ENCODE assay signal across 8 cellular contexts in genomic region chr6:3848925-3849605, GRCh38. TPM values are rescaled to one million over a fixed set of nuclear protein-coding genes. Genes with fewer than 3 reads are reported as not detected.
A peak's percentile ranks its signal among the peaks of the same experiment; 100 is the strongest.
DNase-seq lines count a peak whose midpoint lies in the region; ATAC-seq and TF ChIP-seq lines count a peak whose summit lies in the region.

A gene with protein sequence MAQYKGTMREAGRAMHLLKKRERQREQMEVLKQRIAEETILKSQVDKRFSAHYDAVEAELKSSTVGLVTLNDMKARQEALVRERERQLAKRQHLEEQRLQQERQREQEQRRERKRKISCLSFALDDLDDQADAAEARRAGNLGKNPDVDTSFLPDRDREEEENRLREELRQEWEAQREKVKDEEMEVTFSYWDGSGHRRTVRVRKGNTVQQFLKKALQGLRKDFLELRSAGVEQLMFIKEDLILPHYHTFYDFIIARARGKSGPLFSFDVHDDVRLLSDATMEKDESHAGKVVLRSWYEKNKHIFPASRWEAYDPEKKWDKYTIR (plus strand): TSS chr6:3849373. CDS start chr6:3849812, 439 bp downstream.

- peak within 1 kb of the TSS; percentile 33; the same call in 1 of the 2 replicates for H3K9ac ChIP-seq in SK-N-SH

- peak within 1 kb of the TSS; percentile 77 for H2AFZ ChIP-seq in SK-N-SH (ENCODE audit: low read depth)

- POLR2A ChIA-PET in SK-N-SH (lab: Yijun Ruan, JAX): interaction anchor here (1.1 kb wide), 1 partner anchor 286 kb away, joined by 4 read pairs; the partner anchor contains the start of gene ECI2

- H3K4me3 ChIP-seq in SK-N-SH (ENCODE audit: low read depth in 2 of 2, low read length in 1 of 2): peak within 1 kb of the TSS; percentile 54
- H3K4me3 ChIP-seq in cardiac muscle cell: no peak within 1 kb of the TSS
- peak within 1 kb of the TSS; percentile 38 to 58 (median 50) for H3K4me3 ChIP-seq in tibial nerve

- H3F3A ChIP-seq in SK-N-SH (replicated peaks; ENCODE audit: insufficient read depth): no peaks in the 10 kb centered on the region

- peaks cover 17 to 22% (median 22%) of the 10 kb centered on the region in 3 donors for H3K4me1 Mint-ChIP-seq in IgD-negative memory B cell
- peaks cover 22% of the 10 kb centered on the region for H3K4me1 Mint-ChIP-seq in activated naive CD8-positive, alpha-beta T cell treated with anti-CD3 and anti-CD28 coated beads, Interleukin-2, amount 50 U/mL, for 24 hours

- H3K79me2 ChIP-seq in SK-N-SH (ENCODE audit: insufficient read depth): no peaks in the 10 kb centered on the region

- TF ChIP-seq EP300 in SK-N-SH (IDR thresholded peaks at IDR 0.05; ENCODE audit: borderline replicate concordance in 1 of 2, low read depth in 1 of 2, low read length in 1 of 2) (no peak), tibial nerve (IDR thresholded peaks at IDR 0.05) (peak; percentile 50 to 77)

- H3K36me3 ChIP-seq in SK-N-SH (replicated peaks in 1 of 2; ENCODE audit: control insufficient read depth in 1 of 2, insufficient read depth in 2 of 2, low read length in 1 of 2) (no peaks in the 10 kb centered on the region), cardiac muscle cell (no peaks in the 10 kb centered on the region), tibial nerve (no peaks in the 10 kb centered on the region)

- CTCF ChIA-PET in SK-N-SH (lab: Yijun Ruan, JAX): interaction anchor here (0.6 to 3.2 kb wide), 62 partner anchors 8 to 1086 kb away, joined by 3 to 31 read pairs (median 5); a partner anchor contains a TSS

- H3K4me2 ChIP-seq in SK-N-SH: peak within 1 kb of the TSS; percentile 63

- H3K27me3 ChIP-seq in SK-N-SH (ENCODE audit: insufficient read depth) (no peaks in the 10 kb centered on the region), cardiac muscle cell (no peaks in the 10 kb centered on the region), tibial nerve (no peaks in the 10 kb centered on the region)

- TF ChIP-seq POLR2A in tibial nerve (IDR thresholded peaks at IDR 0.05): peak; percentile 9 to 59

- WGBS in SK-N-SH (ENCODE audit: low lambda C conversion rate): 54% methylated on average over 17 of the region's 49 CpGs
- 52 to 72% methylated on average over 40 to 43 of the region's 49 CpGs for WGBS in tibial nerve, 2 donors

- TF ChIP-seq RAD21 in SK-N-SH (IDR thresholded peaks at IDR 0.05; ENCODE audit: low read length): peak; percentile 62

- peaks cover 6% of the 10 kb centered on the region for H3K36me3 Mint-ChIP-seq in IgD-negative memory B cell
- peaks cover 4% of the 10 kb centered on the region for H3K36me3 Mint-ChIP-seq in activated naive CD8-positive, alpha-beta T cell treated with anti-CD3 and anti-CD28 coated beads, Interleukin-2, amount 50 U/mL, for 24 hours (ENCODE audit: low read depth)

- peak; percentile 88 for ATAC-seq in GM21515 (IDR thresholded peaks at IDR 0.05; ENCODE audit: unreplicated experiment)
- ATAC-seq in activated naive CD8-positive, alpha-beta T cell treated with anti-CD3 and anti-CD28 coated beads, Interleukin-2, amount 50 U/mL, for 24 hours: peak; percentile 98

- no peaks in the 10 kb centered on the region for H3K9me3 ChIP-seq in SK-N-SH
- H3K9me3 ChIP-seq in cardiac muscle cell (ENCODE audit: low read depth): no peaks in the 10 kb centered on the region
- H3K9me3 ChIP-seq in tibial nerve: no peaks in the 10 kb centered on the region

- H3K4me3 Mint-ChIP-seq in IgD-negative memory B cell: peak within 1 kb of the TSS; percentile 71 to 92 (median 82)
- H3K4me3 Mint-ChIP-seq in activated naive CD8-positive, alpha-beta T cell treated with anti-CD3 and anti-CD28 coated beads, Interleukin-2, amount 50 U/mL, for 24 hours: peak within 1 kb of the TSS; percentile 70

- TF ChIP-seq CTCF in SK-N-SH (IDR thresholded peaks at IDR 0.05) (peak; percentile 80), cardiac muscle cell (IDR thresholded peaks at IDR 0.05; ENCODE audit: low read depth, low read length) (peak; percentile 92), tibial nerve (IDR thresholded peaks at IDR 0.05) (peak; percentile 82 to 99 (median 97))

- no peaks in the 10 kb centered on the region for H3K27me3 Mint-ChIP-seq in IgD-negative memory B cell
- H3K27me3 Mint-ChIP-seq in activated naive CD8-positive, alpha-beta T cell treated with anti-CD3 and anti-CD28 coated beads, Interleukin-2, amount 50 U/mL, for 24 hours: peaks cover 2% of the 10 kb centered on the region

- peaks cover 8% of the 10 kb centered on the region in 2 experiments; a peak in 1 of 4 replicates for H3K4me1 ChIP-seq in SK-N-SH (ENCODE audit: control insufficient read depth in 1 of 2, insufficient read depth in 2 of 2, low read depth in 1 of 2, low read length in 1 of 2)
- H3K4me1 ChIP-seq in cardiac muscle cell (ENCODE audit: low read depth): no peaks in the 10 kb centered on the region
- peaks cover 0 to 14% (median 7%) of the 10 kb centered on the region in 4 donors for H3K4me1 ChIP-seq in tibial nerve

- no peaks in the 10 kb centered on the region for H3K9me3 Mint-ChIP-seq in IgD-negative memory B cell
- H3K9me3 Mint-ChIP-seq in activated naive CD8-positive, alpha-beta T cell treated with anti-CD3 and anti-CD28 coated beads, Interleukin-2, amount 50 U/mL, for 24 hours: peaks cover 4% of the 10 kb centered on the region

- H3K9me2 ChIP-seq in SK-N-SH: no peaks in the 10 kb centered on the region

- DNase-seq in DMS 273 (lab: John Stamatoyannopoulos, UW; ENCODE audit: unreplicated experiment) (peak; percentile 96), SK-N-SH (peak; percentile 94), cardiac muscle cell (ENCODE audit: low read depth in 1 of 2, low spot score in 1 of 2) (peak; percentile 65 to 93), pons (ENCODE audit: low spot score) (peak; percentile 84), tibial nerve (ENCODE audit: low spot score in 2 of 2) (peak; percentile 89 to 92)
- DNase-seq in activated naive CD8-positive, alpha-beta T cell treated with anti-CD3 and anti-CD28 coated beads, Interleukin-2, amount 50 U/mL, for 24 hours: peak; percentile 90

- H3K27ac ChIP-seq in SK-N-SH (ENCODE audit: low read depth in 2 of 2, low read length in 1 of 2) (peak within 1 kb of the TSS in 1 of 2 experiments; percentile 55; a peak in 1 of 4 replicates), cardiac muscle cell (no peak within 1 kb of the TSS), tibial nerve (peak within 1 kb of the TSS; percentile 58 to 88 (median 74))

- H4K20me1 ChIP-seq in SK-N-SH (ENCODE audit: insufficient read depth): no peaks in the 10 kb centered on the region

- peak within 1 kb of the TSS; percentile 32 to 93 (median 73) for H3K27ac Mint-ChIP-seq in IgD-negative memory B cell
- peak within 1 kb of the TSS; percentile 64 for H3K27ac Mint-ChIP-seq in activated naive CD8-positive, alpha-beta T cell treated with anti-CD3 and anti-CD28 coated beads, Interleukin-2, amount 50 U/mL, for 24 hours

TF ChIP-seq in SK-N-SH, 30 proteins besides CTCF, POLR2A, EP300 and RAD21:
- TF ChIP-seq, protein P1, sequence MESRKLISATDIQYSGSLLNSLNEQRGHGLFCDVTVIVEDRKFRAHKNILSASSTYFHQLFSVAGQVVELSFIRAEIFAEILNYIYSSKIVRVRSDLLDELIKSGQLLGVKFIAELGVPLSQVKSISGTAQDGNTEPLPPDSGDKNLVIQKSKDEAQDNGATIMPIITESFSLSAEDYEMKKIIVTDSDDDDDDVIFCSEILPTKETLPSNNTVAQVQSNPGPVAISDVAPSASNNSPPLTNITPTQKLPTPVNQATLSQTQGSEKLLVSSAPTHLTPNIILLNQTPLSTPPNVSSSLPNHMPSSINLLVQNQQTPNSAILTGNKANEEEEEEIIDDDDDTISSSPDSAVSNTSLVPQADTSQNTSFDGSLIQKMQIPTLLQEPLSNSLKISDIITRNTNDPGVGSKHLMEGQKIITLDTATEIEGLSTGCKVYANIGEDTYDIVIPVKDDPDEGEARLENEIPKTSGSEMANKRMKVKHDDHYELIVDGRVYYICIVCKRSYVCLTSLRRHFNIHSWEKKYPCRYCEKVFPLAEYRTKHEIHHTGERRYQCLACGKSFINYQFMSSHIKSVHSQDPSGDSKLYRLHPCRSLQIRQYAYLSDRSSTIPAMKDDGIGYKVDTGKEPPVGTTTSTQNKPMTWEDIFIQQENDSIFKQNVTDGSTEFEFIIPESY (IDR thresholded peaks at IDR 0.05; ENCODE audit: borderline replicate concordance, low read depth): peak; percentile 93
- TF ChIP-seq SIN3A (IDR thresholded peaks at IDR 0.05; ENCODE audit: borderline replicate concordance, low read depth, low read length) (peak; percentile 57; the same call in 1 of the 2 replicates), RFX5 (IDR thresholded peaks at IDR 0.05; ENCODE audit: low read length) (no peak), TAF1 (IDR thresholded peaks at IDR 0.05; ENCODE audit: borderline replicate concordance, low read depth, low read length) (peak; percentile 22; the same call in 1 of the 2 replicates), ELF1 (IDR thresholded peaks at IDR 0.05) (peak; percentile 80), CHD2 (IDR thresholded peaks at IDR 0.05; ENCODE audit: low read length, partially characterized antibody) (peak; percentile 98), MXI1 (IDR thresholded peaks at IDR 0.05; ENCODE audit: low read depth, low read length) (peak; percentile 35; the same call in 1 of the 2 replicates), MAX (IDR thresholded peaks at IDR 0.05; ENCODE audit: low read depth) (peak; percentile 69), USF2 (IDR thresholded peaks at IDR 0.05; ENCODE audit: borderline replicate concordance, low read depth, low read length) (no peak), GABPA (IDR thresholded peaks at IDR 0.05; ENCODE audit: low read depth) (peak; percentile 73), YY1 (IDR thresholded peaks at IDR 0.05; ENCODE audit: low read depth) (no peak), SMC3 (IDR thresholded peaks at IDR 0.05; ENCODE audit: low read depth, low read length) (peak; percentile 83), POLR2AphosphoS5 (IDR thresholded peaks at IDR 0.05; ENCODE audit: low read depth, low read length) (0 out of 2 replicates have a peak, but pooled peaks have one; percentile 17)
TF ChIP-seq in SK-N-SH: peak in this region for 10.

RNA-seq across cellular contexts. Expression of the gene that starts here (rescaled TPM):
- polyA plus RNA-seq in IgD-negative memory B cell (14.0 TPM), SK-N-SH (2012; rRNA removed) (12.9 and 13.8 TPM in 2 replicates), cardiac muscle cell (2.1 and 2.6 TPM in 2 replicates)
- polyA plus RNA-seq in SK-N-SH (2012; cell fraction: cytosol; rRNA removed): 8.0 and 10.9 TPM in 2 replicates
- 8.0 and 8.2 TPM in 2 replicates for polyA plus RNA-seq in SK-N-SH (2012; cell fraction: nucleus; rRNA removed)
- total RNA-seq in cardiac muscle cell (1.8 and 2.2 TPM in 2 replicates), tibial nerve (10 to 100 TPM in 3 of 4 donors, 1 to 10 TPM in 1; 6.9 to 23.5 (median 16.1) TPM)
